Comparison of ENCODE assay signal across 8 cellular contexts in genomic region chr4:121484633-121485032, GRCh38.
DNase-seq lines count a peak whose midpoint lies in the region; ATAC-seq, FAIRE-seq and TF ChIP-seq lines count a peak whose summit lies in the region.

No MANE protein-coding gene starts in this region.

- TF ChIP-seq CTCF in C4-2B (conservative IDR thresholded peaks at IDR 0.05) (peak; percentile 82), K562 (IDR thresholded peaks at IDR 0.05 in 2 of 3, conservative IDR thresholded peaks at IDR 0.05 in 1 of 3; ENCODE audit: insufficient read depth in 2 of 3, low read depth in 1 of 3, low read length in 3 of 3) (peak; percentile 60 to 69 (median 64)), left lung (IDR thresholded peaks at IDR 0.05) (peak; percentile 71 to 88)

- CTCF ChIA-PET in K562 (lab: Yijun Ruan, JAX; ENCODE audit: low intra/inter-chr PET ratio), result no interaction called here

- H2AFZ ChIP-seq in K562 (ENCODE audit: low read depth, low read length), result no peak overlapping the region

- no peak for TF ChIP-seq EP300 in K562 (IDR thresholded peaks at IDR 0.05; ENCODE audit: low read length)

- no peaks in the 10 kb centered on the region for H3K27me3 ChIP-seq in K562 (ENCODE audit: control insufficient read depth in 2 of 2, insufficient read depth in 2 of 2, low read length in 2 of 2)
- H3K27me3 ChIP-seq in left lung, result no peaks in the 10 kb centered on the region

- peak; percentile 98 for ATAC-seq in GM18502 (IDR thresholded peaks at IDR 0.05; ENCODE audit: poor library complexity, unreplicated experiment)
- ATAC-seq in HG02642 (IDR thresholded peaks at IDR 0.05; ENCODE audit: poor library complexity, unreplicated experiment), result peak; percentile 89
- peak; percentile 94 for ATAC-seq in K562
- peak; percentile 99 for ATAC-seq in left lung

- in situ Hi-C loops in K562 (cut with MboI), result loop anchor here (10.0 kb wide), 1 partner anchor 250 kb away; no protein-coding TSS in a partner anchor

- no peak overlapping the region for H3K4me2 ChIP-seq in K562 (ENCODE audit: insufficient read depth, low read length)

- H3K9me1 ChIP-seq in K562 (ENCODE audit: control insufficient read depth, insufficient read depth, low read length), result no peaks in the 10 kb centered on the region

- H3K36me3 ChIP-seq in K562 (ENCODE audit: control insufficient read depth, insufficient read depth, low read length) (no peaks in the 10 kb centered on the region), left lung (no peaks in the 10 kb centered on the region)

- FAIRE-seq in K562 (lab: Jason Lieb, UNC) (peak; percentile 56), frontal cortex (lab: Jason Lieb, UNC) (no peak)

- peak; percentile 49 for DNase-seq in NAMALWA (ENCODE audit: low spot score)
- DNase-seq in K562 (ENCODE audit: extremely low read depth in 1 of 4, low spot score in 3 of 4), result peak; percentile 15 to 36 (median 18)
- DNase-seq in left lung, result no peak
- no peak for DNase-seq in HuH-7.5 (ENCODE audit: low spot score)
- no peak for DNase-seq in frontal cortex (ENCODE audit: low spot score in 2 of 2)

- POLR2A ChIA-PET in K562 (lab: Yijun Ruan, JAX), result no interaction called here

- no TSS peak for BruUV-seq in K562 (replicated peaks; lab: Mats Ljungman, UMichigan)

- H3K9me3 ChIP-seq in K562 (replicated peaks; ENCODE audit: control insufficient read depth, insufficient read depth, low read depth, low read length), result no peaks in the 10 kb centered on the region
- no peaks in the 10 kb centered on the region for H3K9me3 ChIP-seq in left lung

- intact Hi-C loops in K562 (cut with micrococcal nuclease) (loop anchor here (1.0 to 2.0 kb wide), 2 partner anchors 172 to 252 kb away; no protein-coding TSS in a partner anchor), left lung (cut with DNase I) (loop anchor here in 1 of 2 donors (10.0 kb wide), 1 partner anchor 250 kb away; no protein-coding TSS in a partner anchor)

- H3K27ac ChIP-seq in C4-2B (no peak overlapping the region), K562 (ENCODE audit: extremely low read depth, low read depth, low read length) (no peak overlapping the region), left lung (no peak overlapping the region)

- TF ChIP-seq RAD21 in K562 (CRISPR knock-in tag; conservative IDR thresholded peaks at IDR 0.05 in 1 of 2, IDR thresholded peaks at IDR 0.05 in 1 of 2), result peak; percentile 25 to 39

- no peaks in the 10 kb centered on the region for H4K20me1 ChIP-seq in K562 (replicated peaks; ENCODE audit: control insufficient read depth, insufficient read depth, low read length)

- no peak overlapping the region for H3K9ac ChIP-seq in K562 (ENCODE audit: insufficient read depth in 1 of 2, low read depth in 2 of 2, low read length in 2 of 2)

- WGBS in K562 (ENCODE audit: insufficient coverage, low coverage, missing lambda C conversion rate), result 0% methylated on average over 1 of the region's 1 CpG

- no peaks in the 10 kb centered on the region for H3K79me2 ChIP-seq in K562 (ENCODE audit: control insufficient read depth, insufficient read depth, low read length)

- H3K4me1 ChIP-seq in K562 (replicated peaks in 1 of 2; ENCODE audit: control insufficient read depth in 2 of 2, insufficient read depth in 2 of 2, low read length in 2 of 2) (no peaks in the 10 kb centered on the region), left lung (no peaks in the 10 kb centered on the region)

- TF ChIP-seq POLR2A in K562 (conservative IDR thresholded peaks at IDR 0.05), result no peak

- H3K4me3 ChIP-seq in K562 (no peak overlapping the region), left lung (no peak overlapping the region)

TF ChIP-seq in K562, 482 proteins besides CTCF, POLR2A, EP300 and RAD21:
- TF ChIP-seq, protein P1, sequence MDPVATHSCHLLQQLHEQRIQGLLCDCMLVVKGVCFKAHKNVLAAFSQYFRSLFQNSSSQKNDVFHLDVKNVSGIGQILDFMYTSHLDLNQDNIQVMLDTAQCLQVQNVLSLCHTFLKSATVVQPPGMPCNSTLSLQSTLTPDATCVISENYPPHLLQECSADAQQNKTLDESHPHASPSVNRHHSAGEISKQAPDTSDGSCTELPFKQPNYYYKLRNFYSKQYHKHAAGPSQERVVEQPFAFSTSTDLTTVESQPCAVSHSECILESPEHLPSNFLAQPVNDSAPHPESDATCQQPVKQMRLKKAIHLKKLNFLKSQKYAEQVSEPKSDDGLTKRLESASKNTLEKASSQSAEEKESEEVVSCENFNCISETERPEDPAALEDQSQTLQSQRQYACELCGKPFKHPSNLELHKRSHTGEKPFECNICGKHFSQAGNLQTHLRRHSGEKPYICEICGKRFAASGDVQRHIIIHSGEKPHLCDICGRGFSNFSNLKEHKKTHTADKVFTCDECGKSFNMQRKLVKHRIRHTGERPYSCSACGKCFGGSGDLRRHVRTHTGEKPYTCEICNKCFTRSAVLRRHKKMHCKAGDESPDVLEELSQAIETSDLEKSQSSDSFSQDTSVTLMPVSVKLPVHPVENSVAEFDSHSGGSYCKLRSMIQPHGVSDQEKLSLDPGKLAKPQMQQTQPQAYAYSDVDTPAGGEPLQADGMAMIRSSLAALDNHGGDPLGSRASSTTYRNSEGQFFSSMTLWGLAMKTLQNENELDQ (CRISPR knock-in tag; IDR thresholded peaks at IDR 0.05; ENCODE audit: borderline replicate concordance), result no peak
- TF ChIP-seq FIP1L1 (IDR thresholded peaks at IDR 0.05; ENCODE audit: low read depth, low read length, poor library complexity, severe bottlenecking) (no peak), ZNF23 (CRISPR knock-in tag; IDR thresholded peaks at IDR 0.05) (no peak), CSDE1 (IDR thresholded peaks at IDR 0.05) (no peak), SMC3 (conservative IDR thresholded peaks at IDR 0.05; ENCODE audit: insufficient read depth, low read depth, low read length) (peak; percentile 32; the same call in 1 of the 2 replicates), FOXM1 (IDR thresholded peaks at IDR 0.05; ENCODE audit: low read depth) (no peak), FOXM1 (CRISPR knock-in tag; IDR thresholded peaks at IDR 0.05; ENCODE audit: low read depth) (no peak), ZFP1 (CRISPR knock-in tag; IDR thresholded peaks at IDR 0.05) (peak; percentile 71; the same call in 1 of the 2 replicates)

Comparison
In these comparisons a context has a peak if more than half of its experiments do, and no peak if none do; other contexts are left out.
1. DNase-seq: peak in NAMALWA (single experiment) and K562 (4 of 4); none in left lung (0 of 2), HuH-7.5 (single experiment) and frontal cortex (0 of 2).
2. Peak in every context shown above with its lines, with median percentiles within 50 percentile points of each other: CTCF ChIP-seq and ATAC-seq.